1 cellular context compared by ENCODE assay signal in the genomic region with DNA sequence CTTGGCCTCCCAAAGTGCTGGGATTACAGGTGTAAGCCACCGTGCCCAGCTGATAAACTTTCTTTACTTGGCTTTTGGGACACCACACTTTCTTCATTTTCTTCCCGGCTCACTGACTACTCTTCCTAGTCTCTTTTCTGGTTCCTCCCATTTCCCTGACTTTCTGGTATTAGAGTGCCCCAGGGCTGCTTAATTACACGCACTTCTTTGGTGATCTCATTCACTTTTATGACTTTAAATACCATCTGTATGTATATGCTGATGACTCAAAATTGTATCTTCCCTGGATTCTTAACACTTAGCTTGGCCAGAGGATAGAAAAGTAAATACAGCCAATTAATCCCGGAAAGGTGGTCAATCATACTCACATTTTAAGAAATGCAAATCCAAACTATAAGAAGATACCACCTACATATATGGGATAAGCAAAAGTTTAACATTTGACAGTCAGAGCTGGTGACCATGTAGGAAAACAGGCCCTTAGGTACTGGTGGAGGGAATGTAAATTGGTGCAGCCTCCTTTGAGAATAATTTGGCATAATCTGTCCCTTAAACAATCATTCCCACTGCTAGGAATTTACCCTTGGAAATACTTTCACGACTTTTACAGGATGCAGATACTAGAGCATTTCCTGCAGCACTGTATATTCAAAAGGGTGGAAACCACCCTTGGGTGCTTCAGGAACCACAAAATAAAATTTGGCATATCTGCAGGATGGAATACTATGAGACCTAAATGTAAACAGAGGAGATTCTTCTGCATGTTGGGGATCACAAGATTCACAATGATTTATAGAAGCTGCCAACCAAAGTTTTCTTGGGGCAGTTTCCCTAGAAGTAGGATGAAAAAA.
TF ChIP-seq lines count a peak whose summit lies in the region.

No MANE protein-coding gene starts in this region.

TF ChIP-seq in endothelial cell of umbilical vein, 7 proteins besides CTCF, POLR2A, EP300 and RAD21:
- no peak for TF ChIP-seq EZH2 (IDR thresholded peaks at IDR 0.05; ENCODE audit: borderline replicate concordance, low read depth, low read length, severe bottlenecking)
- TF ChIP-seq POLR2AphosphoS5 (IDR thresholded peaks at IDR 0.05; ENCODE audit: insufficient read depth, low read depth, low read length): no peak
- no peak for TF ChIP-seq JUN (IDR thresholded peaks at IDR 0.05; ENCODE audit: borderline replicate concordance, insufficient read depth, insufficient read length, low read depth)
- TF ChIP-seq MYC (IDR thresholded peaks at IDR 0.05; ENCODE audit: low read depth, low read length): no peak
- no peak for TF ChIP-seq FOS (IDR thresholded peaks at IDR 0.05; ENCODE audit: borderline replicate concordance, insufficient read depth, low read length)
- TF ChIP-seq, protein P1, sequence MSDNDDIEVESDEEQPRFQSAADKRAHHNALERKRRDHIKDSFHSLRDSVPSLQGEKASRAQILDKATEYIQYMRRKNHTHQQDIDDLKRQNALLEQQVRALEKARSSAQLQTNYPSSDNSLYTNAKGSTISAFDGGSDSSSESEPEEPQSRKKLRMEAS (IDR thresholded peaks at IDR 0.05; ENCODE audit: insufficient read depth, insufficient read length): no peak
- no peak for TF ChIP-seq GATA2 (IDR thresholded peaks at IDR 0.05; ENCODE audit: insufficient read depth, insufficient read length, low read depth, low read length)
